ENCODE assay signal across 36 cellular contexts in genomic region chr17:56549501-56549900, GRCh38. TPM values are rescaled to one million over a fixed set of nuclear protein-coding genes. Genes with fewer than 3 reads are reported as not detected.
"Had no signal": no experiment of that assay in that cellular context is flagged by ENCODE, and none has a peak within 500 bp of the region (broad histone marks: within the 10 kb centered on the region; RNA-seq: fewer than 3 reads in every experiment).

No MANE protein-coding gene starts in this region.

- H3K36me3 Mint-ChIP-seq: activated CD4-positive, alpha-beta memory T cell treated with anti-CD3 and anti-CD28 coated beads for 36 hours; activated CD8-positive, alpha-beta memory T cell treated with anti-CD3 and anti-CD28 coated beads, Interleukin-2, amount 10 ng/mL, durations not matched to agents 7 days and 5 days; activated naive CD8-positive, alpha-beta T cell treated with anti-CD3 and anti-CD28 coated beads for 36 hours had no signal

- H3K9me3 Mint-ChIP-seq: activated naive CD8-positive, alpha-beta T cell treated with anti-CD3 and anti-CD28 coated beads for 36 hours had no signal

- H3K27ac ChIP-seq: adrenal gland, body of pancreas, brain microvascular endothelial cell, breast epithelium, VCaP had no signal

- H3K27me3 ChIP-seq: adrenal gland, body of pancreas, brain microvascular endothelial cell, breast epithelium had no signal

- H3K9me3 ChIP-seq: adrenal gland, body of pancreas had no signal

- H3K27ac Mint-ChIP-seq: activated B cell treated with CpG ODN at 0.5 μM for 24 hours; activated CD4-positive, alpha-beta memory T cell treated with anti-CD3 and anti-CD28 coated beads for 36 hours; activated CD4-positive, alpha-beta T cell treated with anti-CD3 and anti-CD28 coated beads, Interleukin-2, amount 10 ng/mL, durations not matched to agents 24 days and 14 days; activated CD8-positive, alpha-beta memory T cell treated with anti-CD3 and anti-CD28 coated beads, Interleukin-2, amount 10 ng/mL, durations not matched to agents 7 days and 5 days; activated CD8-positive, alpha-beta T cell treated with anti-CD3 and anti-CD28 coated beads, Interleukin-2, amount 10 ng/mL, durations not matched to agents 7 days and 5 days; activated naive CD4-positive, alpha-beta T cell treated with anti-CD3 and anti-CD28 coated beads for 36 hours; activated naive CD4-positive, alpha-beta T cell treated with anti-CD3 and anti-CD28 coated beads, Interleukin-2, amount 50 U/mL, for 72 hours; activated naive CD8-positive, alpha-beta T cell treated with anti-CD3 and anti-CD28 coated beads for 36 hours; activated T-cell treated with anti-CD3 and anti-CD28 coated beads, Interleukin-2, amount 50 U/mL, for 24 hours; activated T-cell treated with anti-CD3 and anti-CD28 coated beads, Interleukin-2, amount 50 U/mL, for 72 hours; activated T-helper 1 cell treated with anti-CD3 and anti-CD28 coated beads, Interleukin-12 subunit alpha, Interleukin-12 subunit beta, Interleukin-2, Interleukin-4 antibody, amounts not matched to agents 30 ng/mL and 10 ng/mL and 1 ng/mL, durations not matched to agents 14 hours and 24 hours and 36 hours; activated T-helper 17 cell treated with anti-CD3 and anti-CD28 coated beads, Interleukin-2, amount 50 U/mL, for 72 hours; T-helper 1 cell treated with Interleukin-12 subunit alpha and Interleukin-12 subunit beta and Interleukin-4 antibody, amounts not matched to agents 30 μg/mL and 1 μg/mL, for 36 hours; T-helper 2 cell treated with Interferon-gamma antibody and Interleukin-4, amounts not matched to agents 5 μg/mL and 100 μg/mL, for 36 hours had no signal

- H3K4me3 ChIP-seq: adrenal gland, body of pancreas, breast epithelium had no signal

- H3K4me1 Mint-ChIP-seq: activated B cell treated with CpG ODN at 0.5 μM for 24 hours; activated CD4-positive, alpha-beta T cell treated with anti-CD3 and anti-CD28 coated beads, Interleukin-2, amount 10 ng/mL, durations not matched to agents 24 days and 14 days; activated CD8-positive, alpha-beta memory T cell treated with anti-CD3 and anti-CD28 coated beads, Interleukin-2, amount 10 ng/mL, durations not matched to agents 7 days and 5 days; activated naive CD8-positive, alpha-beta T cell treated with anti-CD3 and anti-CD28 coated beads for 36 hours; activated T-helper 17 cell treated with anti-CD3 and anti-CD28 coated beads, Interleukin-2, amount 50 U/mL, for 72 hours had no signal

- H3K4me3 Mint-ChIP-seq: activated B cell treated with CpG ODN at 0.5 μM for 24 hours; activated CD4-positive, alpha-beta memory T cell treated with anti-CD3 and anti-CD28 coated beads for 36 hours; activated CD4-positive, alpha-beta T cell treated with anti-CD3 and anti-CD28 coated beads, Interleukin-2, amount 10 ng/mL, durations not matched to agents 24 days and 14 days; activated CD8-positive, alpha-beta memory T cell treated with anti-CD3 and anti-CD28 coated beads, Interleukin-2, amount 10 ng/mL, durations not matched to agents 7 days and 5 days; activated CD8-positive, alpha-beta T cell treated with anti-CD3 and anti-CD28 coated beads, Interleukin-2, amount 10 ng/mL, durations not matched to agents 7 days and 5 days; activated naive CD4-positive, alpha-beta T cell treated with anti-CD3 and anti-CD28 coated beads for 36 hours; activated naive CD8-positive, alpha-beta T cell treated with anti-CD3 and anti-CD28 coated beads for 36 hours; activated T-cell treated with anti-CD3 and anti-CD28 coated beads, Interleukin-2, amount 50 U/mL, for 24 hours; activated T-cell treated with anti-CD3 and anti-CD28 coated beads, Interleukin-2, amount 50 U/mL, for 72 hours; activated T-helper 1 cell treated with anti-CD3 and anti-CD28 coated beads, Interleukin-12 subunit alpha, Interleukin-12 subunit beta, Interleukin-2, Interleukin-4 antibody, amounts not matched to agents 30 ng/mL and 10 ng/mL and 1 ng/mL, durations not matched to agents 14 hours and 24 hours and 36 hours; activated T-helper 17 cell treated with anti-CD3 and anti-CD28 coated beads, Interleukin-2, amount 50 U/mL, for 72 hours; T-helper 1 cell treated with Interleukin-12 subunit alpha and Interleukin-12 subunit beta and Interleukin-4 antibody, amounts not matched to agents 30 μg/mL and 1 μg/mL, for 36 hours; T-helper 2 cell treated with Interferon-gamma antibody and Interleukin-4, amounts not matched to agents 5 μg/mL and 100 μg/mL, for 36 hours had no signal

- H3K36me3 ChIP-seq: adrenal gland, brain microvascular endothelial cell, breast epithelium had no signal

- H3K27me3 Mint-ChIP-seq: activated B cell treated with CpG ODN at 0.5 μM for 24 hours; activated naive CD8-positive, alpha-beta T cell treated with anti-CD3 and anti-CD28 coated beads for 36 hours had no signal

- ATAC-seq: activated CD8-positive, alpha-beta memory T cell treated with anti-CD3 and anti-CD28 coated beads, Interleukin-2, amount 10 ng/mL, durations not matched to agents 7 days and 5 days; activated CD8-positive, alpha-beta T cell treated with anti-CD3 and anti-CD28 coated beads, Interleukin-2, amount 10 ng/mL, durations not matched to agents 7 days and 5 days; activated naive CD4-positive, alpha-beta T cell treated with anti-CD3 and anti-CD28 coated beads, Interleukin-2, amount 50 U/mL, for 72 hours; activated T-cell treated with anti-CD3 and anti-CD28 coated beads, Interleukin-2, amount 50 U/mL, for 72 hours; activated T-helper 17 cell treated with anti-CD3 and anti-CD28 coated beads, Interleukin-2, amount 50 U/mL, for 72 hours; body of pancreas had no signal

- DNase-seq: activated B cell treated with CpG ODN at 0.5 μM for 24 hours; activated CD4-positive, alpha-beta memory T cell treated with anti-CD3 and anti-CD28 coated beads for 36 hours; activated CD4-positive, alpha-beta T cell treated with anti-CD3 and anti-CD28 coated beads for 4 hours; activated CD4-positive, alpha-beta T cell treated with anti-CD3 and anti-CD28 coated beads, Interleukin-2, amount 10 ng/mL, durations not matched to agents 24 days and 14 days; activated CD4-positive, alpha-beta T cell treated with anti-CD3 and anti-CD28 coated beads, Interleukin-2, amount 50 U/mL, for 1 hour; activated CD4-positive, alpha-beta T cell treated with anti-CD3 and anti-CD28 coated beads, Interleukin-2, amount 50 U/mL, for 4 hours; activated CD4-positive, CD25-positive, alpha-beta regulatory T cell treated with anti-CD3 and anti-CD28 coated beads, Interleukin-2, amount 50 U/mL, for 72 hours; activated CD8-positive, alpha-beta memory T cell treated with anti-CD3 and anti-CD28 coated beads for 24 hours; activated CD8-positive, alpha-beta memory T cell treated with anti-CD3 and anti-CD28 coated beads, Interleukin-2, amount 10 ng/mL, durations not matched to agents 7 days and 5 days; activated CD8-positive, alpha-beta memory T cell treated with anti-CD3 and anti-CD28 coated beads, Interleukin-2, amount 50 U/mL, for 48 hours; activated CD8-positive, alpha-beta T cell treated with anti-CD3 and anti-CD28 coated beads, Interleukin-2, amount 10 ng/mL, durations not matched to agents 7 days and 5 days; activated effector memory CD4-positive, alpha-beta T cell treated with anti-CD3 and anti-CD28 coated beads, Interleukin-2, amount 50 U/mL, for 16 hours; activated gamma-delta T cell treated with Interleukin-2 at 50 U/mL for 16 hours; activated naive CD4-positive, alpha-beta T cell; activated naive CD4-positive, alpha-beta T cell treated with anti-CD3 and anti-CD28 coated beads for 36 hours; activated naive CD4-positive, alpha-beta T cell treated with anti-CD3 and anti-CD28 coated beads, Interleukin-2, amount 50 U/mL, for 16 hours; activated naive CD8-positive, alpha-beta T cell treated with anti-CD3 and anti-CD28 coated beads for 36 hours; activated T-cell treated with anti-CD3 and anti-CD28 coated beads, Interleukin-2, amount 50 U/mL, for 24 hours; activated T-cell treated with anti-CD3 and anti-CD28 coated beads, Interleukin-2, amount 50 U/mL, for 72 hours; adrenal gland; amniotic stem cell; aorta; body of pancreas; brain microvascular endothelial cell; central memory CD4-positive, alpha-beta T cell; T-helper 1 cell; T-helper 2 cell; T-helper 9 cell had no signal

- H3K4me1 ChIP-seq: adrenal gland, body of pancreas, breast epithelium had no signal

RNA-seq across cellular contexts. Expression of gene NOG, which starts 44.0 kb away (rescaled TPM):
- total RNA-seq: activated B cell treated with CpG ODN at 0.5 μM for 24 hours; activated CD8-positive, alpha-beta memory T cell treated with anti-CD3 and anti-CD28 coated beads, Interleukin-2, amount 10 ng/mL, durations not matched to agents 7 days and 5 days; activated T-helper 1 cell treated with anti-CD3 and anti-CD28 coated beads, Interleukin-12 subunit alpha, Interleukin-12 subunit beta, Interleukin-2, Interleukin-4 antibody, amounts not matched to agents 30 ng/mL and 10 ng/mL and 1 ng/mL, durations not matched to agents 14 hours and 24 hours and 36 hours; cardiac septum had no signal
